In genomic region chr6:42451595-42452170, GRCh38 we compare ENCODE assay signal across 8 cellular contexts. TPM values are rescaled to one million over a fixed set of nuclear protein-coding genes. Genes with fewer than 3 reads are reported as not detected.
DNase-seq lines count a peak whose midpoint lies in the region; ATAC-seq lines count a peak whose summit lies in the region.

TSS of gene TRERF1 (minus strand) at chr6:42451926. CDS start at chr6:42269590, 182,336 bp downstream.

- peaks cover 23% of the 10 kb centered on the region for H3K36me3 Mint-ChIP-seq in effector memory CD8-positive, alpha-beta T cell (ENCODE audit: insufficient read depth)
- peaks cover 0 to 2% of the 10 kb centered on the region in 2 donors for H3K36me3 Mint-ChIP-seq in stimulated activated naive B cell treated with anti-CD40 and anti-IgM and Interleukin-4, amounts not matched to agents 10 μg/mL and 1 μg/mL and 100 μg/mL, for 72 hours

- ATAC-seq in HG03521 (IDR thresholded peaks at IDR 0.05; ENCODE audit: unreplicated experiment) (peak; percentile 34), HG03135 (IDR thresholded peaks at IDR 0.05; ENCODE audit: unreplicated experiment) (no peak)
- peak; percentile 49 for ATAC-seq in effector memory CD8-positive, alpha-beta T cell (replicated peaks)
- peak; percentile 51 to 56 for ATAC-seq in stimulated activated naive B cell treated with anti-CD40 and anti-IgM and Interleukin-4, amounts not matched to agents 10 μg/mL and 1 μg/mL and 100 μg/mL, for 72 hours (replicated peaks)

- DNase-seq in Daoy (ENCODE audit: low read depth), result peak; percentile 83
- DNase-seq in NCI-H69 (lab: John Stamatoyannopoulos, UW), result peak; percentile 98
- DNase-seq in activated CD4-positive, alpha-beta T cell treated with anti-CD3 and anti-CD28 coated beads, Interleukin-2, amount 50 U/mL, for 48 hours, result peak; percentile 56 to 70
- DNase-seq in effector memory CD8-positive, alpha-beta T cell, result peak; percentile 24 to 42 (median 34)
- peak; percentile 61 for DNase-seq in medulla oblongata (ENCODE audit: extremely low spot score)
- peak; percentile 11 for DNase-seq in stimulated activated naive B cell treated with anti-CD40 and anti-IgM and Interleukin-4, amounts not matched to agents 10 μg/mL and 1 μg/mL and 100 μg/mL, for 72 hours

- no peaks in the 10 kb centered on the region for H3K9me3 Mint-ChIP-seq in effector memory CD8-positive, alpha-beta T cell
- H3K9me3 Mint-ChIP-seq in stimulated activated naive B cell treated with anti-CD40 and anti-IgM and Interleukin-4, amounts not matched to agents 10 μg/mL and 1 μg/mL and 100 μg/mL, for 72 hours, result no peaks in the 10 kb centered on the region

- H3K27ac Mint-ChIP-seq in effector memory CD8-positive, alpha-beta T cell, result peak within 1 kb of the TSS; percentile 78 to 97
- H3K27ac Mint-ChIP-seq in stimulated activated naive B cell treated with anti-CD40 and anti-IgM and Interleukin-4, amounts not matched to agents 10 μg/mL and 1 μg/mL and 100 μg/mL, for 72 hours, result peak within 1 kb of the TSS; percentile 87

- H3K27me3 Mint-ChIP-seq in effector memory CD8-positive, alpha-beta T cell, result no peaks in the 10 kb centered on the region
- peaks cover 29 to 48% of the 10 kb centered on the region in 2 donors for H3K27me3 Mint-ChIP-seq in stimulated activated naive B cell treated with anti-CD40 and anti-IgM and Interleukin-4, amounts not matched to agents 10 μg/mL and 1 μg/mL and 100 μg/mL, for 72 hours

- H3K4me1 Mint-ChIP-seq in effector memory CD8-positive, alpha-beta T cell (ENCODE audit: low read depth in 2 of 2), result peaks cover 39 to 51% of the 10 kb centered on the region in 2 donors
- peaks cover 16 to 30% of the 10 kb centered on the region in 2 donors for H3K4me1 Mint-ChIP-seq in stimulated activated naive B cell treated with anti-CD40 and anti-IgM and Interleukin-4, amounts not matched to agents 10 μg/mL and 1 μg/mL and 100 μg/mL, for 72 hours

- peak within 1 kb of the TSS; percentile 94 to 100 for H3K4me3 Mint-ChIP-seq in effector memory CD8-positive, alpha-beta T cell
- peak within 1 kb of the TSS; percentile 92 to 93 for H3K4me3 Mint-ChIP-seq in stimulated activated naive B cell treated with anti-CD40 and anti-IgM and Interleukin-4, amounts not matched to agents 10 μg/mL and 1 μg/mL and 100 μg/mL, for 72 hours

RNA-seq across cellular contexts. Expression of gene TRERF1, which starts in this region (rescaled TPM):
- 3.3 and 3.8 TPM in 2 replicates for total RNA-seq in Daoy (2014; rRNA removed; shearing (Covaris generic))

Comparison
In these comparisons a context has a peak if more than half of its experiments do, and no peak if none do; other contexts are left out.
1. DNase-seq: peak in every context shown above with its lines; median percentile 98 in NCI-H69; 83 in Daoy; 63 in activated CD4-positive, alpha-beta T cell treated with anti-CD3 and anti-CD28 coated beads, Interleukin-2, amount 50 U/mL, for 48 hours; 61 in medulla oblongata; 34 in effector memory CD8-positive, alpha-beta T cell; 11 in stimulated activated naive B cell treated with anti-CD40 and anti-IgM and Interleukin-4, amounts not matched to agents 10 μg/mL and 1 μg/mL and 100 μg/mL, for 72 hours.